ENCODE assay signal across 23 cellular contexts in the genomic region with DNA sequence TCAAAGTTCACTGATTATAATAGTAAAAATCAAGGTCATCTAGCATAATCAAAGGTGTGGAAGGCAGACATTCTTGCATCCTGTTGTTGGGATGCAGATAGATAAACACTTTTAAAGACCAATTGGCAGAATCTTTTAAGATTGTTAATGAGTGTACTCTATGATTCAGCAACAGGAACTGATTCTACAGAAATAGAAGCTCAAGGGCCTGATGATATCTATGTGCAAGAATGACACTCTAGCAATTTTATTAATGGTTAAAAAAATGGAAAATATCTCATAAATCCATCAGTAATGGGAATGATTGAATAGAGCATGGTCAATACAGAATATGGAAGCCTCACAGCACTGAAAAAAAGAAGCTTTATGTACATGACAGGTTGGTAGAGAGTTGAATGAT. TPM values are rescaled to one million over a fixed set of nuclear protein-coding genes. Genes with fewer than 3 reads are reported as not detected.
A peak's percentile ranks its signal among the peaks of the same experiment; 100 is the strongest.
DNase-seq lines count a peak whose midpoint lies in the region; ATAC-seq, FAIRE-seq and TF ChIP-seq lines count a peak whose summit lies in the region.
"Had no signal": no experiment of that assay in that cellular context is flagged by ENCODE, and none has a peak within 500 bp of the region (broad histone marks: within the 10 kb centered on the region; RNA-seq: fewer than 3 reads in every experiment).

No MANE protein-coding gene starts in this region.

- no peaks in the 10 kb centered on the region for H3K79me2 ChIP-seq in keratinocyte (ENCODE audit: control insufficient read depth, insufficient read depth, low read length)

- no peak overlapping the region for H2AFZ ChIP-seq in keratinocyte (ENCODE audit: control insufficient read depth, low read length)

- H3K4me3 ChIP-seq in SK-N-MC (no peak overlapping the region; the same call in 1 of the 2 replicates), keratinocyte (ENCODE audit: control insufficient read depth in 2 of 3, extremely low read depth in 1 of 3, insufficient read depth in 2 of 3, low read depth in 1 of 3, low read length in 3 of 3) (no peak overlapping the region)
- H3K4me3 ChIP-seq: esophagus muscularis mucosa, GM23338, sigmoid colon, suprapubic skin had no signal

- dilution Hi-C loops in keratinocyte (cut with MboI; ENCODE audit: extremely low pct_ligation_motif_present, low sequenced_read_pairs), result no loop called here

- H3K36me3 ChIP-seq in SK-N-MC (ENCODE audit: insufficient read depth, low read length), result no peaks in the 10 kb centered on the region
- no peaks in the 10 kb centered on the region for H3K36me3 ChIP-seq in keratinocyte (ENCODE audit: control insufficient read depth in 2 of 2, extremely low read depth in 1 of 2, insufficient read depth in 2 of 2, low read length in 2 of 2)
- H3K36me3 ChIP-seq: esophagus muscularis mucosa, sigmoid colon, suprapubic skin had no signal

- no peaks in the 10 kb centered on the region for H3K27me3 ChIP-seq in keratinocyte (ENCODE audit: control insufficient read depth, extremely low read depth, insufficient read depth, low read length)
- H3K27me3 ChIP-seq: esophagus muscularis mucosa, sigmoid colon, suprapubic skin had no signal

- no peak for FAIRE-seq in keratinocyte (lab: Jason Lieb, UNC)

- H3K9ac ChIP-seq in SK-N-MC (ENCODE audit: insufficient read length) (no peak overlapping the region), keratinocyte (ENCODE audit: control insufficient read depth, extremely low read depth, insufficient read depth, low read length) (no peak overlapping the region)

- DNase-seq in EH (ENCODE audit: low read depth), result peak; percentile 52
- no peak for DNase-seq in SK-N-MC (ENCODE audit: low read depth, low spot score)
- DNase-seq in keratinocyte (ENCODE audit: low read depth, low spot score), result no peak
- no peak for DNase-seq in anterior cingulate cortex (lab: John Stamatoyannopoulos, UW)
- DNase-seq in left cardiac atrium, result no peak
- DNase-seq: activated CD8-positive, alpha-beta T cell treated with anti-CD3 and anti-CD28 coated beads for 36 hours; activated gamma-delta T cell treated with Interleukin-2 at 50 U/mL for 16 hours; effector CD4-positive, alpha-beta T cell; GF-D8; mesendoderm; MM.1S; natural killer cell; NCI-H1436 treated with DMSO at 0.1 percent for 48 hours; NCI-H2171; NCI-H526; sigmoid colon had no signal

- TF ChIP-seq CTCF in keratinocyte (optimal IDR thresholded peaks at IDR 0.05 in 1 of 3, IDR thresholded peaks at IDR 0.05 in 1 of 3, conservative IDR thresholded peaks at IDR 0.05 in 1 of 3; ENCODE audit: extremely low read depth in 1 of 3, insufficient read depth in 2 of 3, low read length in 3 of 3), result no peak

- H3K9me3 ChIP-seq in SK-N-MC (ENCODE audit: low read depth, low read length) (no peaks in the 10 kb centered on the region), keratinocyte (ENCODE audit: control insufficient read depth, low read depth, low read length) (no peaks in the 10 kb centered on the region)
- H3K9me3 ChIP-seq: esophagus muscularis mucosa, sigmoid colon, suprapubic skin had no signal

- no peaks in the 10 kb centered on the region for H4K20me1 ChIP-seq in keratinocyte (ENCODE audit: control insufficient read depth, extremely low read depth, insufficient read depth, low read length)

- H3K4me1 ChIP-seq in keratinocyte (ENCODE audit: control insufficient read depth, extremely low read depth, insufficient read depth, low read length), result peaks cover 3% of the 10 kb centered on the region

- peak overlapping the region; percentile 22; the same call in 1 of the 2 replicates for H3K27ac ChIP-seq in SK-N-MC
- no peak overlapping the region for H3K27ac ChIP-seq in keratinocyte (ENCODE audit: control insufficient read depth, insufficient read depth, low read length)
- H3K27ac ChIP-seq: esophagus muscularis mucosa, sigmoid colon, suprapubic skin had no signal

- H3K4me2 ChIP-seq in keratinocyte (ENCODE audit: control insufficient read depth, extremely low read depth, insufficient read depth, low read depth, low read length), result peak overlapping the region; percentile 3
- H3K4me2 ChIP-seq: GM23338 had no signal

- H3K9me1 ChIP-seq in keratinocyte (ENCODE audit: control insufficient read depth, extremely low read depth, insufficient read depth, low read length), result no peaks in the 10 kb centered on the region

- intact Hi-C loops in left cardiac atrium (cut with DNase I), result no loop called here

- no peak for ATAC-seq in GM21717 (IDR thresholded peaks at IDR 0.05; ENCODE audit: unreplicated experiment)
- ATAC-seq in left cardiac atrium, result no peak
- ATAC-seq: activated CD8-positive, alpha-beta T cell treated with anti-CD3 and anti-CD28 coated beads for 36 hours; GM23338; natural killer cell had no signal

RNA-seq across cellular contexts. Expression of gene ATP1A4, which starts 2.2 kb away (rescaled TPM):
- not detected in 3 replicates for polyA plus RNA-seq in keratinocyte
- not detected for polyA plus RNA-seq in keratinocyte (2011; ENCODE audit: low read depth)
- not detected in 2 replicates for polyA plus RNA-seq in keratinocyte (2011; cell fraction: cytosol; rRNA removed)
- polyA plus RNA-seq in keratinocyte (2011; cell fraction: nucleus; rRNA removed), result not detected in 2 replicates
- not detected in 2 replicates for polyA plus RNA-seq in keratinocyte (2012; ENCODE audit: low replicate concordance)
- polyA minus RNA-seq in keratinocyte, result not detected in 3 replicates
- not detected for polyA minus RNA-seq in keratinocyte (2011; cell fraction: cytosol; rRNA and poly(A)+ RNA removed)
- polyA minus RNA-seq in keratinocyte (2011; cell fraction: nucleus; rRNA and poly(A)+ RNA removed), result not detected in 2 replicates
- total RNA-seq in left cardiac atrium, result under 1 TPM in 1 of 2 donors, not detected in 1; 0.13 TPM
- total RNA-seq: activated CD8-positive, alpha-beta T cell treated with anti-CD3 and anti-CD28 coated beads for 36 hours; natural killer cell; suprapubic skin had no signal
- polyA plus RNA-seq: AG04450, IgD-negative memory B cell had no signal

RNA-seq across cellular contexts. Expression of gene ATP1A2, which starts 33.7 kb away (rescaled TPM):
- 0.01 to 0.06 TPM in 2 of 3 replicates, not detected in the other for polyA plus RNA-seq in keratinocyte
- 0.22 TPM for polyA plus RNA-seq in keratinocyte (2011; ENCODE audit: low read depth)
- not detected in 2 replicates for polyA plus RNA-seq in keratinocyte (2011; cell fraction: cytosol; rRNA removed)
- 0.06 and 0.19 TPM in 2 replicates for polyA plus RNA-seq in keratinocyte (2011; cell fraction: nucleus; rRNA removed)
- polyA plus RNA-seq in keratinocyte (2012; ENCODE audit: low replicate concordance), result 0.37 TPM in 1 of 2 replicates, not detected in the other
- polyA minus RNA-seq in keratinocyte, result not detected in 3 replicates
- polyA minus RNA-seq in keratinocyte (2011; cell fraction: cytosol; rRNA and poly(A)+ RNA removed), result not detected
- polyA minus RNA-seq in keratinocyte (2011; cell fraction: nucleus; rRNA and poly(A)+ RNA removed), result not detected in 2 replicates
- total RNA-seq in left cardiac atrium, result 100 to 1,000 TPM; 114 to 176 TPM
- total RNA-seq: activated CD8-positive, alpha-beta T cell treated with anti-CD3 and anti-CD28 coated beads for 36 hours; natural killer cell had no signal
- polyA plus RNA-seq: CD14-positive monocyte, IgD-negative memory B cell had no signal

RNA-seq across cellular contexts. Expression of gene CASQ1, which starts 41.1 kb away (rescaled TPM):
- not detected in 3 replicates for polyA plus RNA-seq in keratinocyte
- polyA plus RNA-seq in keratinocyte (2011; ENCODE audit: low read depth), result not detected
- polyA plus RNA-seq in keratinocyte (2011; cell fraction: cytosol; rRNA removed), result not detected in 2 replicates
- not detected in 2 replicates for polyA plus RNA-seq in keratinocyte (2011; cell fraction: nucleus; rRNA removed)
- not detected in 2 replicates for polyA plus RNA-seq in keratinocyte (2012; ENCODE audit: low replicate concordance)
- polyA minus RNA-seq in keratinocyte, result not detected in 3 replicates
- polyA minus RNA-seq in keratinocyte (2011; cell fraction: cytosol; rRNA and poly(A)+ RNA removed), result not detected
- not detected in 2 replicates for polyA minus RNA-seq in keratinocyte (2011; cell fraction: nucleus; rRNA and poly(A)+ RNA removed)
- total RNA-seq in left cardiac atrium, result 10 to 100 TPM; 10.5 to 21.8 TPM
- total RNA-seq: activated CD8-positive, alpha-beta T cell treated with anti-CD3 and anti-CD28 coated beads for 36 hours; natural killer cell; suprapubic skin had no signal
- polyA plus RNA-seq: IgD-negative memory B cell had no signal

RNA-seq across cellular contexts. Expression of gene IGSF8, which starts 50.8 kb away (rescaled TPM):
- 16.5 to 32.6 TPM (median 20.6 TPM) in 3 replicates for polyA plus RNA-seq in keratinocyte
- 19.9 TPM for polyA plus RNA-seq in keratinocyte (2011; ENCODE audit: low read depth)
- 5.5 and 11.1 TPM in 2 replicates for polyA plus RNA-seq in keratinocyte (2011; cell fraction: cytosol; rRNA removed)
- polyA plus RNA-seq in keratinocyte (2011; cell fraction: nucleus; rRNA removed), result 43.9 and 57.1 TPM in 2 replicates
- 25.3 and 41.0 TPM in 2 replicates for polyA plus RNA-seq in keratinocyte (2012; ENCODE audit: low replicate concordance)
- polyA minus RNA-seq in keratinocyte, result 15.5 to 34.6 TPM (median 21.4 TPM) in 3 replicates
- polyA minus RNA-seq in keratinocyte (2011; cell fraction: cytosol; rRNA and poly(A)+ RNA removed), result 25.5 TPM
- 39.5 and 39.6 TPM in 2 replicates for polyA minus RNA-seq in keratinocyte (2011; cell fraction: nucleus; rRNA and poly(A)+ RNA removed)
- total RNA-seq in left cardiac atrium, result 10 to 100 TPM; 18.8 to 22.1 TPM

RNA-seq across cellular contexts. Expression of gene PEA15, which starts 55.9 kb away (rescaled TPM):
- polyA plus RNA-seq in keratinocyte, result 367 to 495 TPM (median 484 TPM) in 3 replicates
- polyA plus RNA-seq in keratinocyte (2011; ENCODE audit: low read depth), result 90.8 TPM
- 623 and 722 TPM in 2 replicates for polyA plus RNA-seq in keratinocyte (2011; cell fraction: cytosol; rRNA removed)
- polyA plus RNA-seq in keratinocyte (2011; cell fraction: nucleus; rRNA removed), result 225 and 245 TPM in 2 replicates
- polyA plus RNA-seq in keratinocyte (2012; ENCODE audit: low replicate concordance), result 224 and 276 TPM in 2 replicates
- 189 to 259 TPM (median 255 TPM) in 3 replicates for polyA minus RNA-seq in keratinocyte
- polyA minus RNA-seq in keratinocyte (2011; cell fraction: cytosol; rRNA and poly(A)+ RNA removed), result 122 TPM
- 38.1 and 62.9 TPM in 2 replicates for polyA minus RNA-seq in keratinocyte (2011; cell fraction: nucleus; rRNA and poly(A)+ RNA removed)
- total RNA-seq in left cardiac atrium, result 100 to 1,000 TPM; 188 to 189 TPM
